Comparison of ENCODE assay signal across 1 cellular context in the genomic region with DNA sequence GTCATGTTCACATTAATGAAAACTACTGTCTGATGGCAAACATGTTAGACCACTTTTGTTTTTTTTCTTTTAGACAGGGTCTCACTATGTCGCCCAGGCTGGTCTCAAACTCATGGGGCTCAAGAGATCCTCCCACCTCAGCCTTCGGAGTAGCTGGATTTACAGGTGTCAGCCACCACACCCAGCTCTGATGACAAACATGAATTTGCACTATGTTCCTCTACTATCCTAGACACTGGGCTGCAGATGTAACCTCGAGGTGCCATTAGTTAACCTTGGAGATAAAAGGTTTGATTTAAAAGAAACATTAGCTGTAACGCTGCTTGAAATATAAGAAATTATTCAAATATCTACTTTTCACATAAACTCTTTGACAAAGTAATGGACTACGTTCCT.
TF ChIP-seq lines count a peak whose summit lies in the region.

No MANE protein-coding gene starts in this region.

TF ChIP-seq in HCT116, 20 proteins besides CTCF, POLR2A, EP300 and RAD21 (continued from another document):
- TF ChIP-seq, protein P1, sequence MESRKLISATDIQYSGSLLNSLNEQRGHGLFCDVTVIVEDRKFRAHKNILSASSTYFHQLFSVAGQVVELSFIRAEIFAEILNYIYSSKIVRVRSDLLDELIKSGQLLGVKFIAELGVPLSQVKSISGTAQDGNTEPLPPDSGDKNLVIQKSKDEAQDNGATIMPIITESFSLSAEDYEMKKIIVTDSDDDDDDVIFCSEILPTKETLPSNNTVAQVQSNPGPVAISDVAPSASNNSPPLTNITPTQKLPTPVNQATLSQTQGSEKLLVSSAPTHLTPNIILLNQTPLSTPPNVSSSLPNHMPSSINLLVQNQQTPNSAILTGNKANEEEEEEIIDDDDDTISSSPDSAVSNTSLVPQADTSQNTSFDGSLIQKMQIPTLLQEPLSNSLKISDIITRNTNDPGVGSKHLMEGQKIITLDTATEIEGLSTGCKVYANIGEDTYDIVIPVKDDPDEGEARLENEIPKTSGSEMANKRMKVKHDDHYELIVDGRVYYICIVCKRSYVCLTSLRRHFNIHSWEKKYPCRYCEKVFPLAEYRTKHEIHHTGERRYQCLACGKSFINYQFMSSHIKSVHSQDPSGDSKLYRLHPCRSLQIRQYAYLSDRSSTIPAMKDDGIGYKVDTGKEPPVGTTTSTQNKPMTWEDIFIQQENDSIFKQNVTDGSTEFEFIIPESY (IDR thresholded peaks at IDR 0.05; ENCODE audit: extremely low read depth, insufficient replicate concordance, low read length), result no peak
- TF ChIP-seq POLR2AphosphoS5 (IDR thresholded peaks at IDR 0.05; ENCODE audit: low read depth, low read length), result no peak
- TF ChIP-seq SRF (IDR thresholded peaks at IDR 0.05; ENCODE audit: low read depth), result no peak
- no peak for TF ChIP-seq ELF1 (IDR thresholded peaks at IDR 0.05; ENCODE audit: borderline replicate concordance, low read depth)
- no peak for TF ChIP-seq JUND (IDR thresholded peaks at IDR 0.05)
